Comparison of ENCODE assay signal across 8 cellular contexts in genomic region chr1:27430903-27431653, GRCh38. TPM values are rescaled to one million over a fixed set of nuclear protein-coding genes. Genes with fewer than 3 reads are reported as not detected.
DNase-seq lines count a peak whose midpoint lies in the region; ATAC-seq and TF ChIP-seq lines count a peak whose summit lies in the region.

No MANE protein-coding gene starts in this region.

- POLR2A ChIA-PET in OCI-LY7 (lab: Charles Lee), result interaction anchor here (0.6 to 2.1 kb wide), 10 partner anchors 9 to 1250 kb away, joined by 3 to 10 read pairs (median 4); no protein-coding TSS in a partner anchor

- H3K36me3 Mint-ChIP-seq in natural killer cell, result no peaks in the 10 kb centered on the region

- peak overlapping the region; percentile 77 to 88 for H3K27ac Mint-ChIP-seq in natural killer cell

- H3K9me3 Mint-ChIP-seq in natural killer cell, result no peaks in the 10 kb centered on the region

- TF ChIP-seq POLR2A in ovary (IDR thresholded peaks at IDR 0.05), result no peak

- intact Hi-C loops in OCI-LY7 (cut with micrococcal nuclease; ENCODE audit: unreplicated experiment), result no loop called here
- intact Hi-C loops in natural killer cell (cut with micrococcal nuclease), result no loop called here
- intact Hi-C loops in ovary (cut with DNase I), result loop anchor here in 3 of 4 donors (10.0 kb wide), 1 partner anchor 54 kb away; no protein-coding TSS in a partner anchor

- H3K4me1 ChIP-seq in OCI-LY7 (ENCODE audit: insufficient read depth, low read length, poor library complexity, severe bottlenecking) (peaks cover 100% of the 10 kb centered on the region), ovary (ENCODE audit: insufficient read depth) (peaks cover 24% of the 10 kb centered on the region)

- DNase-seq in CMK (ENCODE audit: low read depth) (peak; percentile 30), OCI-LY7 (ENCODE audit: low spot score) (peak; percentile 69), dermis blood vessel endothelial cell (peak; percentile 73), natural killer cell (no peak), DMS79 (lab: John Stamatoyannopoulos, UW) (no peak), ovary (no peak)
- no peak for DNase-seq in stimulated activated CD4-positive, alpha-beta T cell treated with anti-CD3 and anti-CD28 coated beads, Interleukin-15, amount 100 ng/mL, for 24 hours

- no peak for TF ChIP-seq EP300 in ovary (IDR thresholded peaks at IDR 0.05)

- ATAC-seq in natural killer cell (peak; percentile 62 to 71 (median 70)), HG03457 (IDR thresholded peaks at IDR 0.05; ENCODE audit: unreplicated experiment) (no peak)

- H3K4me3 ChIP-seq in OCI-LY7 (ENCODE audit: low read depth, low read length, poor library complexity, severe bottlenecking) (peak overlapping the region; percentile 47), ovary (no peak overlapping the region)

- CTCF ChIA-PET in OCI-LY7 (lab: Charles Lee; ENCODE audit: unreplicated experiment), result interaction anchor here (0.6 kb wide), 2 partner anchors 65 to 176 kb away, joined by 4 to 7 read pairs; no protein-coding TSS in a partner anchor

- 2 to 3% (median 2%) methylated on average over 1 of the region's 1 CpG for WGBS in ovary, 3 donors

- no peaks in the 10 kb centered on the region for H3K9me2 ChIP-seq in OCI-LY7 (ENCODE audit: insufficient read depth, low read length)

- peaks cover 28% of the 10 kb centered on the region for H3K36me3 ChIP-seq in OCI-LY7 (ENCODE audit: insufficient read depth, low read length)
- no peaks in the 10 kb centered on the region for H3K36me3 ChIP-seq in ovary

- H3K27ac ChIP-seq in OCI-LY7 (ENCODE audit: low read depth, low read length, poor library complexity, severe bottlenecking) (peak overlapping the region; percentile 74), ovary (peak overlapping the region in 1 of 2 donors; percentile 14)

- no peak overlapping the region for H2AFZ ChIP-seq in OCI-LY7 (ENCODE audit: low read length)

- H3K4me3 Mint-ChIP-seq in natural killer cell, result peak overlapping the region; percentile 71

- TF ChIP-seq CTCF in OCI-LY7 (conservative IDR thresholded peaks at IDR 0.05; ENCODE audit: low read length), result no peak
- TF ChIP-seq CTCF in natural killer cell (IDR thresholded peaks at IDR 0.05), result no peak
- no peak for TF ChIP-seq CTCF in ovary (IDR thresholded peaks at IDR 0.05)

- H3K9me3 ChIP-seq in OCI-LY7 (ENCODE audit: low read length) (no peaks in the 10 kb centered on the region), ovary (no peaks in the 10 kb centered on the region)

- H4K20me1 ChIP-seq in OCI-LY7 (ENCODE audit: insufficient read depth, low read length), result 0 out of 2 replicates have a peak, but pooled peaks cover 12% of the 10 kb centered on the region

- H3K4me1 Mint-ChIP-seq in natural killer cell, result peaks cover 68 to 73% of the 10 kb centered on the region in 2 donors

- BruUV-seq in OCI-LY7 (replicated peaks; lab: Mats Ljungman, UMichigan), result no TSS peak

- H3K27me3 ChIP-seq in ovary, result no peaks in the 10 kb centered on the region

- no peaks in the 10 kb centered on the region for H3K27me3 Mint-ChIP-seq in natural killer cell (ENCODE audit: low read depth in 2 of 2)

- peaks cover 83% of the 10 kb centered on the region for H3K79me2 ChIP-seq in OCI-LY7 (ENCODE audit: insufficient read depth, low read depth, low read length)

- H3K4me2 ChIP-seq in OCI-LY7 (ENCODE audit: low read length), result peak overlapping the region; percentile 73

RNA-seq across cellular contexts. Expression of gene GPR3, which starts 38.7 kb away (rescaled TPM):
- 0.21 and 0.32 TPM in 2 replicates for total RNA-seq in OCI-LY7 (2014; rRNA removed; shearing (Covaris generic))
- total RNA-seq in OCI-LY7 (2022) (0.22 and 0.25 TPM in 2 replicates), dermis blood vessel endothelial cell (0.42 and 0.51 TPM in 2 replicates), natural killer cell (under 1 TPM; 0.39 to 0.87 (median 0.60) TPM), ovary (under 1 TPM in 6 of 7 donors, not detected in 1; 0.15 to 0.87 (median 0.41) TPM)
- under 1 TPM; 0.12 to 0.18 TPM for polyA plus RNA-seq in ovary

RNA-seq across cellular contexts. Expression of gene CD164L2, which starts 47.9 kb away (rescaled TPM):
- 0.13 TPM in 1 of 2 replicates, not detected in the other for total RNA-seq in OCI-LY7 (2014; rRNA removed; shearing (Covaris generic))
- total RNA-seq in OCI-LY7 (2022) (not detected in 2 replicates), dermis blood vessel endothelial cell (not detected in 2 replicates), natural killer cell (under 1 TPM in 1 of 3 donors, not detected in 2; 0.40 TPM), ovary (10 to 100 TPM in 1 of 7 donors, 1 to 10 TPM in 1, under 1 TPM in 3, not detected in 2; 0.52 to 15.5 (median 0.89) TPM)
- under 1 TPM in 1 of 2 donors, not detected in 1; 0.06 TPM for polyA plus RNA-seq in ovary

RNA-seq across cellular contexts. Expression of gene FCN3, which starts 56.5 kb away (rescaled TPM):
- total RNA-seq in OCI-LY7 (2014; rRNA removed; shearing (Covaris generic)), result not detected in 2 replicates
- not detected in 2 replicates for total RNA-seq in OCI-LY7 (2022)
- 0.09 TPM in 1 of 2 replicates, not detected in the other for total RNA-seq in dermis blood vessel endothelial cell
- total RNA-seq in natural killer cell, result not detected
- total RNA-seq in ovary, result 1 to 10 TPM in 4 of 7 donors, under 1 TPM in 3; 0.35 to 7.6 (median 1.2) TPM
- polyA plus RNA-seq in ovary, result 1 to 10 TPM; 2.5 to 6.5 TPM

RNA-seq across cellular contexts. Expression of gene WASF2, which starts 58.9 kb away (rescaled TPM):
- 25.1 and 26.9 TPM in 2 replicates for total RNA-seq in OCI-LY7 (2014; rRNA removed; shearing (Covaris generic))
- total RNA-seq in OCI-LY7 (2022) (106 and 110 TPM in 2 replicates), dermis blood vessel endothelial cell (45.9 and 110 TPM in 2 replicates), natural killer cell (100 to 1,000 TPM; 137 to 153 (median 143) TPM), ovary (100 to 1,000 TPM in 5 of 7 donors, 10 to 100 TPM in 2; 28.0 to 163 (median 153) TPM)
- 100 to 1,000 TPM in 1 of 2 donors, 10 to 100 TPM in 1; 58.0 to 233 TPM for polyA plus RNA-seq in ovary

Comparison
In these comparisons a context has a peak if more than half of its experiments do, and no peak if none do; other contexts are left out.
1. DNase-seq: peak in CMK (single experiment), OCI-LY7 (single experiment) and dermis blood vessel endothelial cell (single experiment); none in natural killer cell (single experiment), stimulated activated CD4-positive, alpha-beta T cell treated with anti-CD3 and anti-CD28 coated beads, Interleukin-15, amount 100 ng/mL, for 24 hours (single experiment), DMS79 (single experiment) and ovary (0 of 5).
2. intact Hi-C loops: an anchor here in ovary (10.0 kb wide); none called in OCI-LY7 and natural killer cell.